Comparison of ENCODE assay signal across 31 cellular contexts in the genomic region with DNA sequence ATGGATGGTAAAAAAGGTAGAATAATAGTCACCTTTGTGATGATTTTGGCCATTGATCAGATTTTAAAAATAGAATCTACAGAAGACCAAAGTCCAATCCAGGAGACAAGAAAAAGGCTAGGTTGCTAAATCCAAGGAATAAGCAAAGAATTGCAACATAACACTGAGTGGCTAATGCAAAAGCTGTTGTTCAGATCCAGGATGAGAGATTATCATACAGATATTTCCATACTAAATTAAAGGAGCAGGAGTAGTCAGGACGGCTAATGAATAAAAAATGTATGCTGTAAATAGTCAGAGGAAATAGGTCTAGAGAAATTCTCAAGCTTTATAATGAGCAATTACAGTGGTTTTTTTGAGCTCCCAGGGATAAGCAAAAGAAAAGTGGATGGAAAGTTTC.
"Had no signal": no experiment of that assay in that cellular context is flagged by ENCODE, and none has a peak within 500 bp of the region (broad histone marks: within the 10 kb centered on the region; RNA-seq: fewer than 3 reads in every experiment).

No MANE protein-coding gene starts in this region.

- H3K36me3 ChIP-seq: ascending aorta, Peyer's patch had no signal

- H3K9me3 ChIP-seq: ascending aorta, Peyer's patch had no signal

- DNase-seq: activated B cell treated with CpG ODN at 0.5 μM for 24 hours; activated CD4-positive, alpha-beta T cell treated with anti-CD3 and anti-CD28 coated beads for 48 hours; activated CD4-positive, CD25-positive, alpha-beta regulatory T cell treated with anti-CD3 and anti-CD28 coated beads, Interleukin-2, amount 50 U/mL, for 72 hours; activated CD8-positive, alpha-beta T cell treated with anti-CD3 and anti-CD28 coated beads for 36 hours; activated effector memory CD4-positive, alpha-beta T cell treated with anti-CD3 and anti-CD28 coated beads, Interleukin-2, amount 50 U/mL, for 16 hours; activated naive CD4-positive, alpha-beta T cell; activated naive CD4-positive, alpha-beta T cell treated with anti-CD3 and anti-CD28 coated beads, Interleukin-2, amount 50 U/mL, for 16 hours; activated naive CD8-positive, alpha-beta T cell treated with anti-CD3 and anti-CD28 coated beads for 36 hours; activated T-cell treated with anti-CD3 and anti-CD28 coated beads, Interleukin-2, amount 50 U/mL, for 1 hour; activated T-cell treated with anti-CD3 and anti-CD28 coated beads, Interleukin-2, amount 50 U/mL, for 72 hours; amygdala; caudate nucleus; cerebellar nuclear complex; MM.1S; MV-4-11; NCI-H1092; NCI-H1436 treated with DMSO at 0.1 percent for 48 hours; NCI-H1694 treated with DMSO at 0.1 percent for 48 hours; NCI-H2029; NCI-H345; NCI-H524 treated with DMSO at 0.1 percent for 48 hours; Peyer's patch; RPMI8226; SHP77 treated with DMSO at 0.1 percent for 48 hours; T-cell; T-helper 17 cell had no signal

- H3K27me3 ChIP-seq: ascending aorta, Peyer's patch had no signal

- ATAC-seq: activated CD8-positive, alpha-beta T cell treated with anti-CD3 and anti-CD28 coated beads for 36 hours; activated T-cell treated with anti-CD3 and anti-CD28 coated beads, Interleukin-2, amount 50 U/mL, for 72 hours; activated T-helper 17 cell treated with anti-CD3 and anti-CD28 coated beads, Interleukin-2, amount 50 U/mL, for 72 hours; SK-N-SH treated with all-trans-retinoic acid at 6 μM for 48 hours; T-cell; T-helper 17 cell had no signal

- H3K27ac ChIP-seq: ascending aorta, KMS-11, Peyer's patch, VCaP had no signal

- H3K4me3 ChIP-seq: ascending aorta, Peyer's patch had no signal

- H3K9ac ChIP-seq: KMS-11 had no signal

- H3K4me2 ChIP-seq: KMS-11 had no signal

- H3K4me1 ChIP-seq: ascending aorta, Peyer's patch had no signal
